Comparison of ENCODE assay signal across 1 cellular context in the genomic region with DNA sequence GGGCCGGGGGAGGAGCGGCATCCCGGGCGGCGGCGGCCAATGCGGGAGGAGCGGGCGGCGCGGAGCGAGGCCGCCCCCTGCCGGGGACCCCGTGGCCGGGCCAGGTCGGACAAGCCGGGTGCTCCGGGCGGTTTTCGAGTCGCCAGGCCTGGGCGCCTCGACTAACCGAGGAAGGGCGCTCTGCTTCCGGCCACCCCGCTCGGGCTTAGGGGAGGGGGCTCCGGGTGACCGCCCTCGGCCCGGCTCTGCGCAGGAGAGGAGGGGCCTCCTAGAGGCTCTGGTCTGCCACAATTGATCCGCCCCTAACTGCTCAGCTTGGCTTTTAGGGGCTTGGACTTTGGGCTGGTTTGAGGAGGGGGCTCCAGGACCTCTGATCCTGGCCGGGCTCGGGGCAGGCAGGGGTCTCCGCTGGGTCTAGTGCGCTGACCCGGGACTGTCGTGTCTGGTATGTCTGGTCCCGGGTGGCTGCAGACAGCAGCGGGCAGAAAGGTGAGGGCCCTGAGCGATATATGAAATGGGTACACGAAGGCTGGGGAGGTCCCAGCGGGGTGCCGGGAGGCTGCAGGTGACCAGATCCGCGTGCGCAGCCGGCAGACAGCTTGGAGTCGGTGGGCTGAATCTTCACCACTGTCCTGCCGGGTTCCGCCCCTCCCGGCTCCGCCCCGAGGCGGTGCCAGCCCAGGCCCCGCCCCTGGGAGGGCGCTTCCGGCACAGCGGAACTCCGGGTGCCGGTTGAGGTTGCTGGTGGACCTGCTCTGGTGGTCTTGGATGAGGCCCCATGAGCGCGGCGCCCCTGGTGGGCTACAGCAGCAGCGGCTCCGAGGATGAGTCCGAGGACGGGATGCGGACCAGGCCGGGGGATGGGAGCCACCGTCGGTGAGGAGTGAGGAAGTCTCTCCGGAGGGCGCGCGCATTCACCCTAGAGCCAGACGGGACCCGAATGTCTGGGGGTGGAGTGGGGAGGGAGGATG.
TF ChIP-seq lines count a peak whose summit lies in the region.

A gene with protein sequence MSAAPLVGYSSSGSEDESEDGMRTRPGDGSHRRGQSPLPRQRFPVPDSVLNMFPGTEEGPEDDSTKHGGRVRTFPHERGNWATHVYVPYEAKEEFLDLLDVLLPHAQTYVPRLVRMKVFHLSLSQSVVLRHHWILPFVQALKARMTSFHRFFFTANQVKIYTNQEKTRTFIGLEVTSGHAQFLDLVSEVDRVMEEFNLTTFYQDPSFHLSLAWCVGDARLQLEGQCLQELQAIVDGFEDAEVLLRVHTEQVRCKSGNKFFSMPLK (plus strand): TSS at position 702 of the 971 bp plus-strand sequence. CDS start 77 bp downstream, at position 779.

TF ChIP-seq in HepG2, 621 proteins besides CTCF, POLR2A, EP300 and RAD21 (continued from another document and continues in another):
- TF ChIP-seq, protein P1, sequence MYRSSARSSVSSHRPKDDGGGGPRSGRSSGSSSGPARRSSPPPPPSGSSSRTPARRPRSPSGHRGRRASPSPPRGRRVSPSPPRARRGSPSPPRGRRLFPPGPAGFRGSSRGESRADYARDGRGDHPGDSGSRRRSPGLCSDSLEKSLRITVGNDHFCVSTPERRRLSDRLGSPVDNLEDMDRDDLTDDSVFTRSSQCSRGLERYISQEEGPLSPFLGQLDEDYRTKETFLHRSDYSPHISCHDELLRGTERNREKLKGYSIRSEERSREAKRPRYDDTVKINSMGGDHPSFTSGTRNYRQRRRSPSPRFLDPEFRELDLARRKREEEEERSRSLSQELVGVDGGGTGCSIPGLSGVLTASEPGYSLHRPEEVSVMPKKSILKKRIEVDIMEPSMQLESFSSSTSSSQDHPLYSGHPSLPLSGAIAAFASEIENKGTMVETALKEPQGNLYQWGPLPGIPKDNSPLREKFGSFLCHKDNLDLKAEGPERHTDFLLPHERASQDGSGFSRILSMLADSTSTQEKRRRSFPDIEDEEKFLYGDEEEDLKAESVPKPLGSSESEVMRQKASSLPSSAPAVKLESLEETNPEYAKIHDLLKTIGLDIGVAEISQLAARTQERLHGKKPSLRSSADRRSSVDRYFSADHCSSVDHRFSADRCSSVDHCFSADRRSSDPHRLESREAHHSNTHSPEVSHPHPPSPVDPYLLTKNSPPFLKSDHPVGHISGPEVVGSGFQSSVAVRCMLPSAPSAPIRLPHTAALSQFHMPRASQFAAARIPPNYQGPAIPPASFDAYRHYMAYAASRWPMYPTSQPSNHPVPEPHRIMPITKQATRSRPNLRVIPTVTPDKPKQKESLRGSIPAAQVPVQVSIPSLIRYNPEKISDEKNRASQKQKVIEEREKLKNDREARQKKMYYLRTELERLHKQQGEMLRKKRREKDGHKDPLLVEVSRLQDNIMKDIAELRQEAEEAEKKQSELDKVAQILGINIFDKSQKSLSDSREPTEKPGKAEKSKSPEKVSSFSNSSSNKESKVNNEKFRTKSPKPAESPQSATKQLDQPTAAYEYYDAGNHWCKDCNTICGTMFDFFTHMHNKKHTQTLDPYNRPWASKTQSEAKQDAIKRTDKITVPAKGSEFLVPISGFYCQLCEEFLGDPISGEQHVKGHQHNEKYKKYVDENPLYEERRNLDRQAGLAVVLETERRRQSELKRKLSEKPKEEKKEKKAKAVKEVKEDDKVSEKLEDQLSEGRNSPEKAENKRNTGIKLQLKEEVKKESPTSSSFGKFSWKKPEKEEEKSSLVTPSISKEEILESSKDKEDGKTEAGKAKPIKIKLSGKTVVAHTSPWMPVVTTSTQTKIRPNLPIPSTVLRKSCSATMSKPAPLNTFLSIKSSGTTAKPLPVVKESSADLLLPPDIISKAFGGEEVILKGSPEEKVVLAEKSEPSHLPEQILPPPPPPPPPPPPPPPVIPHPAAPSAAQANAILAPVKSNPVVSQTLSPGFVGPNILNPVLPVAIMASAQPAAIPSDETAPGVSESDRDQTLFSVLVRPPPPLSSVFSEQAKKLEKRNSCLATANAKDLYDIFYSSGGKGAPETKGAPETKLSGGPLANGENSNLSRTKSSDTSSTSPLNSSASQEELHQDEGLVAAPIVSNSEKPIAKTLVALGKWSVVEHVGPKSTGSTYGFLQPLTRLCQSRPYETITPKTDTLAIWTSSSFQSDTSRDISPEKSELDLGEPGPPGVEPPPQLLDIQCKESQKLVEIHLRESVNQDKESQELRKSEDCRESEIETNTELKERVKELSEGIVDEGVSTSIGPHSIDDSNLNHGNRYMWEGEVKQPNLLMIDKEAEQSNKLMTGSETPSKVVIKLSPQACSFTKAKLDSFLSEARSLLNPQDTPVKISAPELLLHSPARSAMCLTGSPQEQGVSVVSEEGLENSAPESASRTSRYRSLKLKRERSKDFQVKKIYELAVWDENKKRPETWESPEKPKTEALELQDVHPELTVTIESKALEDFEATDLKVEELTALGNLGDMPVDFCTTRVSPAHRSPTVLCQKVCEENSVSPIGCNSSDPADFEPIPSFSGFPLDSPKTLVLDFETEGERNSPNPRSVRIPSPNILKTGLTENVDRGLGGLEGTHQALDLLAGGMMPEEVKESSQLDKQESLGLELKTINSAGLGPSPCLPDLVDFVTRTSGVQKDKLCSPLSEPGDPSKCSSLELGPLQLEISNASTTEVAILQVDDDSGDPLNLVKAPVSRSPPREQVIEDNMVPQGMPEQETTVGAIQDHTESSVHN (CRISPR knock-in tag; IDR thresholded peaks at IDR 0.05) = peak; percentile 16; the same call in 1 of the 2 replicates
- TF ChIP-seq RFX3 (CRISPR knock-in tag; IDR thresholded peaks at IDR 0.05) = no peak
- TF ChIP-seq ZSCAN9 (CRISPR knock-in tag; IDR thresholded peaks at IDR 0.05; ENCODE audit: borderline replicate concordance) = peak; percentile 39; the same call in 1 of the 2 replicates
- no peak for TF ChIP-seq CBX1 (IDR thresholded peaks at IDR 0.05; ENCODE audit: low read depth)
- no peak for TF ChIP-seq HMG20A (CRISPR knock-in tag; IDR thresholded peaks at IDR 0.05; ENCODE audit: borderline replicate concordance)
- no peak for TF ChIP-seq ZNF143 (CRISPR knock-in tag; IDR thresholded peaks at IDR 0.05)
- TF ChIP-seq SOX13 (IDR thresholded peaks at IDR 0.05) = no peak
- TF ChIP-seq SOX13 (CRISPR knock-in tag; conservative IDR thresholded peaks at IDR 0.05 in 1 of 2, IDR thresholded peaks at IDR 0.05 in 1 of 2) = peak in 1 of 2 experiments; percentile 27; a peak in 1 of 4 replicates
- TF ChIP-seq, protein P2, sequence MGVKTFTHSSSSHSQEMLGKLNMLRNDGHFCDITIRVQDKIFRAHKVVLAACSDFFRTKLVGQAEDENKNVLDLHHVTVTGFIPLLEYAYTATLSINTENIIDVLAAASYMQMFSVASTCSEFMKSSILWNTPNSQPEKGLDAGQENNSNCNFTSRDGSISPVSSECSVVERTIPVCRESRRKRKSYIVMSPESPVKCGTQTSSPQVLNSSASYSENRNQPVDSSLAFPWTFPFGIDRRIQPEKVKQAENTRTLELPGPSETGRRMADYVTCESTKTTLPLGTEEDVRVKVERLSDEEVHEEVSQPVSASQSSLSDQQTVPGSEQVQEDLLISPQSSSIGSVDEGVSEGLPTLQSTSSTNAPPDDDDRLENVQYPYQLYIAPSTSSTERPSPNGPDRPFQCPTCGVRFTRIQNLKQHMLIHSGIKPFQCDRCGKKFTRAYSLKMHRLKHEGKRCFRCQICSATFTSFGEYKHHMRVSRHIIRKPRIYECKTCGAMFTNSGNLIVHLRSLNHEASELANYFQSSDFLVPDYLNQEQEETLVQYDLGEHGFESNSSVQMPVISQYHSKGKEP (CRISPR knock-in tag; IDR thresholded peaks at IDR 0.05) = 0 out of 2 replicates have a peak, but pooled peaks have one; percentile 13
- TF ChIP-seq ZC3H4 (CRISPR knock-in tag; IDR thresholded peaks at IDR 0.05; ENCODE audit: borderline replicate concordance) = no peak
- TF ChIP-seq, protein P3, sequence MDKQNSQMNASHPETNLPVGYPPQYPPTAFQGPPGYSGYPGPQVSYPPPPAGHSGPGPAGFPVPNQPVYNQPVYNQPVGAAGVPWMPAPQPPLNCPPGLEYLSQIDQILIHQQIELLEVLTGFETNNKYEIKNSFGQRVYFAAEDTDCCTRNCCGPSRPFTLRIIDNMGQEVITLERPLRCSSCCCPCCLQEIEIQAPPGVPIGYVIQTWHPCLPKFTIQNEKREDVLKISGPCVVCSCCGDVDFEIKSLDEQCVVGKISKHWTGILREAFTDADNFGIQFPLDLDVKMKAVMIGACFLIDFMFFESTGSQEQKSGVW (CRISPR knock-in tag; IDR thresholded peaks at IDR 0.05; ENCODE audit: borderline replicate concordance) = no peak
- TF ChIP-seq, protein P4, sequence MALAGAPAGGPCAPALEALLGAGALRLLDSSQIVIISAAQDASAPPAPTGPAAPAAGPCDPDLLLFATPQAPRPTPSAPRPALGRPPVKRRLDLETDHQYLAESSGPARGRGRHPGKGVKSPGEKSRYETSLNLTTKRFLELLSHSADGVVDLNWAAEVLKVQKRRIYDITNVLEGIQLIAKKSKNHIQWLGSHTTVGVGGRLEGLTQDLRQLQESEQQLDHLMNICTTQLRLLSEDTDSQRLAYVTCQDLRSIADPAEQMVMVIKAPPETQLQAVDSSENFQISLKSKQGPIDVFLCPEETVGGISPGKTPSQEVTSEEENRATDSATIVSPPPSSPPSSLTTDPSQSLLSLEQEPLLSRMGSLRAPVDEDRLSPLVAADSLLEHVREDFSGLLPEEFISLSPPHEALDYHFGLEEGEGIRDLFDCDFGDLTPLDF (CRISPR knock-in tag; IDR thresholded peaks at IDR 0.05) = no peak; the same call in 1 of the 2 replicates
- TF ChIP-seq KAT7 (CRISPR knock-in tag; IDR thresholded peaks at IDR 0.05; ENCODE audit: borderline replicate concordance) = peak; percentile 44; the same call in 1 of the 2 replicates
- TF ChIP-seq, protein P5, sequence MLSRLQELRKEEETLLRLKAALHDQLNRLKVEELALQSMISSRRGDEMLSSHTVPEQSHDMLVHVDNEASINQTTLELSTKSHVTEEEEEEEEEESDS (CRISPR knock-in tag; IDR thresholded peaks at IDR 0.05; ENCODE audit: borderline replicate concordance) = no peak
- no peak for TF ChIP-seq ZNF674 (CRISPR knock-in tag; IDR thresholded peaks at IDR 0.05; ENCODE audit: low read depth)
- TF ChIP-seq ZKSCAN5 (CRISPR knock-in tag; IDR thresholded peaks at IDR 0.05) = no peak
- TF ChIP-seq, protein P6, sequence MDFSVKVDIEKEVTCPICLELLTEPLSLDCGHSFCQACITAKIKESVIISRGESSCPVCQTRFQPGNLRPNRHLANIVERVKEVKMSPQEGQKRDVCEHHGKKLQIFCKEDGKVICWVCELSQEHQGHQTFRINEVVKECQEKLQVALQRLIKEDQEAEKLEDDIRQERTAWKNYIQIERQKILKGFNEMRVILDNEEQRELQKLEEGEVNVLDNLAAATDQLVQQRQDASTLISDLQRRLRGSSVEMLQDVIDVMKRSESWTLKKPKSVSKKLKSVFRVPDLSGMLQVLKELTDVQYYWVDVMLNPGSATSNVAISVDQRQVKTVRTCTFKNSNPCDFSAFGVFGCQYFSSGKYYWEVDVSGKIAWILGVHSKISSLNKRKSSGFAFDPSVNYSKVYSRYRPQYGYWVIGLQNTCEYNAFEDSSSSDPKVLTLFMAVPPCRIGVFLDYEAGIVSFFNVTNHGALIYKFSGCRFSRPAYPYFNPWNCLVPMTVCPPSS (IDR thresholded peaks at IDR 0.05) = no peak
- TF ChIP-seq RORA (CRISPR knock-in tag; IDR thresholded peaks at IDR 0.05) = no peak
- TF ChIP-seq ZKSCAN1 (IDR thresholded peaks at IDR 0.05; ENCODE audit: low read length) = no peak
- TF ChIP-seq, protein P7, sequence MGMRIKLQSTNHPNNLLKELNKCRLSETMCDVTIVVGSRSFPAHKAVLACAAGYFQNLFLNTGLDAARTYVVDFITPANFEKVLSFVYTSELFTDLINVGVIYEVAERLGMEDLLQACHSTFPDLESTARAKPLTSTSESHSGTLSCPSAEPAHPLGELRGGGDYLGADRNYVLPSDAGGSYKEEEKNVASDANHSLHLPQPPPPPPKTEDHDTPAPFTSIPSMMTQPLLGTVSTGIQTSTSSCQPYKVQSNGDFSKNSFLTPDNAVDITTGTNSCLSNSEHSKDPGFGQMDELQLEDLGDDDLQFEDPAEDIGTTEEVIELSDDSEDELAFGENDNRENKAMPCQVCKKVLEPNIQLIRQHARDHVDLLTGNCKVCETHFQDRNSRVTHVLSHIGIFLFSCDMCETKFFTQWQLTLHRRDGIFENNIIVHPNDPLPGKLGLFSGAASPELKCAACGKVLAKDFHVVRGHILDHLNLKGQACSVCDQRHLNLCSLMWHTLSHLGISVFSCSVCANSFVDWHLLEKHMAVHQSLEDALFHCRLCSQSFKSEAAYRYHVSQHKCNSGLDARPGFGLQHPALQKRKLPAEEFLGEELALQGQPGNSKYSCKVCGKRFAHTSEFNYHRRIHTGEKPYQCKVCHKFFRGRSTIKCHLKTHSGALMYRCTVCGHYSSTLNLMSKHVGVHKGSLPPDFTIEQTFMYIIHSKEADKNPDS (CRISPR knock-in tag; IDR thresholded peaks at IDR 0.05) = no peak
- no peak for TF ChIP-seq ONECUT2 (CRISPR knock-in tag; IDR thresholded peaks at IDR 0.05)
- TF ChIP-seq REPIN1 (CRISPR knock-in tag; IDR thresholded peaks at IDR 0.05; ENCODE audit: borderline replicate concordance, low read depth) = peak; percentile 64; the same call in 1 of the 2 replicates
- TF ChIP-seq CAMTA2 (CRISPR knock-in tag; IDR thresholded peaks at IDR 0.05; ENCODE audit: borderline replicate concordance) = no peak
- 0 out of 2 replicates have a peak, but pooled peaks have one; percentile 11 for TF ChIP-seq AKAP8 (CRISPR knock-in tag; IDR thresholded peaks at IDR 0.05)
- TF ChIP-seq, protein P8, sequence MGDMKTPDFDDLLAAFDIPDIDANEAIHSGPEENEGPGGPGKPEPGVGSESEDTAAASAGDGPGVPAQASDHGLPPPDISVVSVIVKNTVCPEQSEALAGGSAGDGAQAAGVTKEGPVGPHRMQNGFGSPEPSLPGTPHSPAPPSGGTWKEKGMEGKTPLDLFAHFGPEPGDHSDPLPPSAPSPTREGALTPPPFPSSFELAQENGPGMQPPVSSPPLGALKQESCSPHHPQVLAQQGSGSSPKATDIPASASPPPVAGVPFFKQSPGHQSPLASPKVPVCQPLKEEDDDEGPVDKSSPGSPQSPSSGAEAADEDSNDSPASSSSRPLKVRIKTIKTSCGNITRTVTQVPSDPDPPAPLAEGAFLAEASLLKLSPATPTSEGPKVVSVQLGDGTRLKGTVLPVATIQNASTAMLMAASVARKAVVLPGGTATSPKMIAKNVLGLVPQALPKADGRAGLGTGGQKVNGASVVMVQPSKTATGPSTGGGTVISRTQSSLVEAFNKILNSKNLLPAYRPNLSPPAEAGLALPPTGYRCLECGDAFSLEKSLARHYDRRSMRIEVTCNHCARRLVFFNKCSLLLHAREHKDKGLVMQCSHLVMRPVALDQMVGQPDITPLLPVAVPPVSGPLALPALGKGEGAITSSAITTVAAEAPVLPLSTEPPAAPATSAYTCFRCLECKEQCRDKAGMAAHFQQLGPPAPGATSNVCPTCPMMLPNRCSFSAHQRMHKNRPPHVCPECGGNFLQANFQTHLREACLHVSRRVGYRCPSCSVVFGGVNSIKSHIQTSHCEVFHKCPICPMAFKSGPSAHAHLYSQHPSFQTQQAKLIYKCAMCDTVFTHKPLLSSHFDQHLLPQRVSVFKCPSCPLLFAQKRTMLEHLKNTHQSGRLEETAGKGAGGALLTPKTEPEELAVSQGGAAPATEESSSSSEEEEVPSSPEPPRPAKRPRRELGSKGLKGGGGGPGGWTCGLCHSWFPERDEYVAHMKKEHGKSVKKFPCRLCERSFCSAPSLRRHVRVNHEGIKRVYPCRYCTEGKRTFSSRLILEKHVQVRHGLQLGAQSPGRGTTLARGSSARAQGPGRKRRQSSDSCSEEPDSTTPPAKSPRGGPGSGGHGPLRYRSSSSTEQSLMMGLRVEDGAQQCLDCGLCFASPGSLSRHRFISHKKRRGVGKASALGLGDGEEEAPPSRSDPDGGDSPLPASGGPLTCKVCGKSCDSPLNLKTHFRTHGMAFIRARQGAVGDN (CRISPR knock-in tag; IDR thresholded peaks at IDR 0.05) = peak; percentile 75
